ENCODE assay signal across 19 cellular contexts in the genomic region with DNA sequence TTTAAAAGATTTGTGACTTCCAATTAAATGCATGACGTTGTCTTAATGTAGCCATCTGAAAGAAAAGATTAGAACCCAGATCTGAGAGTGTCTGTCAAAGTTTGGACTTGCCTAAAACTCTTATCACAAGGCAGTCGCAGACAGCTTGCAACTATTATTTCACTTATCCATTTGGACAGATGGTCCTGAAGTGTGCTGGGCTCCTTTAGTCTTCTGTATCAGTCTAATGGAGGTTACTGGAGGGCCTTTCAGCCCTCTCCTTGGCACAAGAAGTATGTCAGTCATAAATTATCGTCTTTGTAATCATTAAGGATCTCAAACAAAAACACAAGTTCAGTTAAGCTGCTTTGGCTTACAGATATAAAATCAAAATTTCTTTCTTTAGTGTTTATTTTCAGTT. TPM values are rescaled to one million over a fixed set of nuclear protein-coding genes. Genes with fewer than 3 reads are reported as not detected.
A peak's percentile ranks its signal among the peaks of the same experiment; 100 is the strongest.
DNase-seq lines count a peak whose midpoint lies in the region; ATAC-seq and TF ChIP-seq lines count a peak whose summit lies in the region.
"Had no signal": no experiment of that assay in that cellular context is flagged by ENCODE, and none has a peak within 500 bp of the region (broad histone marks: within the 10 kb centered on the region; RNA-seq: fewer than 3 reads in every experiment).

No MANE protein-coding gene starts in this region.

- peak overlapping the region in 4 of 12 donors; percentile 0 to 41 (median 20) for H3K27ac ChIP-seq in heart left ventricle
- H3K27ac ChIP-seq in esophagus muscularis mucosa (replicated peaks in 1 of 4), result no peak overlapping the region
- peak overlapping the region; percentile 50 for H3K27ac ChIP-seq in urinary bladder (ENCODE audit: low read depth)
- H3K27ac ChIP-seq: gastroesophageal sphincter, skin epidermis, vagina had no signal

- WGBS in heart left ventricle, 4 donors, result 30 to 49% (median 36%) methylated on average over 3 of the region's 3 CpGs
- 69% methylated on average over 3 of the region's 3 CpGs for WGBS in esophagus muscularis mucosa
- 45% methylated on average over 3 of the region's 3 CpGs for WGBS in urinary bladder

- peak; percentile 30 to 68 (median 38) for ATAC-seq in heart left ventricle
- ATAC-seq in HG02870 (IDR thresholded peaks at IDR 0.05; ENCODE audit: unreplicated experiment), result no peak
- ATAC-seq: gastroesophageal sphincter; GM12878; HCT116; stimulated activated naive CD8-positive, alpha-beta T cell treated with anti-CD3 and anti-CD28 coated beads, Interleukin-15, amount 100 ng/mL, for 72 hours had no signal

- no peak for TF ChIP-seq EP300 in esophagus muscularis mucosa (IDR thresholded peaks at IDR 0.05)

- peaks cover 0 to 33% (median 10%) of the 10 kb centered on the region in 12 donors for H3K4me1 ChIP-seq in heart left ventricle
- H3K4me1 ChIP-seq in esophagus muscularis mucosa, result peaks cover 0 to 10% (median 4%) of the 10 kb centered on the region in 4 donors
- peaks cover 2% of the 10 kb centered on the region for H3K4me1 ChIP-seq in urinary bladder (ENCODE audit: insufficient read depth)
- H3K4me1 ChIP-seq: gastroesophageal sphincter, vagina had no signal

- TF ChIP-seq POLR2A in heart left ventricle (IDR thresholded peaks at IDR 0.05), result no peak
- no peak for TF ChIP-seq POLR2A in esophagus muscularis mucosa (IDR thresholded peaks at IDR 0.05; ENCODE audit: low read depth)

- H3K4me3 ChIP-seq in heart left ventricle (no peak overlapping the region), esophagus muscularis mucosa (no peak overlapping the region), urinary bladder (ENCODE audit: low read depth, low read length) (no peak overlapping the region)
- H3K4me3 ChIP-seq: gastroesophageal sphincter, GM12878, skin epidermis, vagina had no signal

- intact Hi-C loops in heart left ventricle (cut with DNase I) (no loop called here), cardiac septum (cut with DNase I) (no loop called here), esophagus muscularis mucosa (cut with DNase I) (no loop called here)

- H3K36me3 ChIP-seq in heart left ventricle (peaks cover 0 to 10% (median 0%) of the 10 kb centered on the region in 9 donors), esophagus muscularis mucosa (no peaks in the 10 kb centered on the region), urinary bladder (ENCODE audit: insufficient read depth) (peaks cover 1% of the 10 kb centered on the region)
- H3K36me3 ChIP-seq: gastroesophageal sphincter, vagina had no signal

- no peak for DNase-seq in heart left ventricle
- no peak for DNase-seq in cardiac septum (ENCODE audit: low spot score)
- DNase-seq in NCI-H82 treated with DMSO at 0.1 percent for 48 hours (lab: John Stamatoyannopoulos, UW; ENCODE audit: unreplicated experiment), result peak; percentile 99
- DNase-seq in esophagus muscularis mucosa (ENCODE audit: extremely low spot score), result peak; percentile 19
- DNase-seq in RPMI8226, result no peak
- no peak for DNase-seq in islet precursor cell
- DNase-seq: activated CD4-positive, alpha-beta T cell treated with anti-CD3 and anti-CD28 coated beads, Interleukin-2, amount 10 ng/mL, durations not matched to agents 7 days and 5 days; activated effector memory CD4-positive, alpha-beta T cell treated with Interleukin-2 at 50 U/mL for 16 hours; left colon; stimulated activated CD4-positive, alpha-beta T cell treated with anti-CD3 and anti-CD28 coated beads, Interleukin-2, amount 100 ng/mL, for 48 hours; stimulated activated naive CD8-positive, alpha-beta T cell treated with anti-CD3 and anti-CD28 coated beads, Interleukin-15, amount 100 ng/mL, for 72 hours; SW 1271 had no signal

- TF ChIP-seq CTCF in heart left ventricle (IDR thresholded peaks at IDR 0.05), result no peak
- no peak for TF ChIP-seq CTCF in esophagus muscularis mucosa (IDR thresholded peaks at IDR 0.05)

- H3K27me3 ChIP-seq in heart left ventricle (no peaks in the 10 kb centered on the region), esophagus muscularis mucosa (no peaks in the 10 kb centered on the region)
- H3K27me3 ChIP-seq: vagina had no signal

- H3K9me3 ChIP-seq in heart left ventricle (no peaks in the 10 kb centered on the region), esophagus muscularis mucosa (no peaks in the 10 kb centered on the region)
- H3K9me3 ChIP-seq: gastroesophageal sphincter, vagina had no signal

RNA-seq across cellular contexts. Expression of a gene that starts 15.5 kb away (rescaled TPM):
- 100 to 1,000 TPM in 4 of 9 donors, 10 to 100 TPM in 5; 44.6 to 145 (median 96.4) TPM for total RNA-seq in heart left ventricle
- 1 to 10 TPM; 6.9 to 9.8 TPM for polyA plus RNA-seq in heart left ventricle
- total RNA-seq in cardiac septum, result 110 TPM
- total RNA-seq in esophagus muscularis mucosa, result 1 to 10 TPM; 2.0 to 5.3 (median 2.5) TPM
- total RNA-seq in urinary bladder, result 15.9 TPM
- 1.4 TPM for polyA plus RNA-seq in urinary bladder

Comparison
In these comparisons a context has a peak if more than half of its experiments do, and no peak if none do; other contexts are left out.
1. DNase-seq: peak in NCI-H82 treated with DMSO at 0.1 percent for 48 hours (single experiment) and esophagus muscularis mucosa (single experiment); none in heart left ventricle (0 of 5), cardiac septum (single experiment), RPMI8226 (single experiment) and islet precursor cell (single experiment).